Comparison of ENCODE assay signal across 1 cellular context in genomic region chr20:11703119-11703518, GRCh38.
TF ChIP-seq lines count a peak whose summit lies in the region.

No MANE protein-coding gene starts in this region.

TF ChIP-seq in GM23338, 12 proteins besides CTCF, POLR2A, EP300 and RAD21 (continued from another document):
- TF ChIP-seq ETS1 (IDR thresholded peaks at IDR 0.05) (no peak), CREB1 (CRISPR knock-in tag; IDR thresholded peaks at IDR 0.05; ENCODE audit: low read depth) (no peak)
